9 cellular contexts compared by ENCODE assay signal in the genomic region with DNA sequence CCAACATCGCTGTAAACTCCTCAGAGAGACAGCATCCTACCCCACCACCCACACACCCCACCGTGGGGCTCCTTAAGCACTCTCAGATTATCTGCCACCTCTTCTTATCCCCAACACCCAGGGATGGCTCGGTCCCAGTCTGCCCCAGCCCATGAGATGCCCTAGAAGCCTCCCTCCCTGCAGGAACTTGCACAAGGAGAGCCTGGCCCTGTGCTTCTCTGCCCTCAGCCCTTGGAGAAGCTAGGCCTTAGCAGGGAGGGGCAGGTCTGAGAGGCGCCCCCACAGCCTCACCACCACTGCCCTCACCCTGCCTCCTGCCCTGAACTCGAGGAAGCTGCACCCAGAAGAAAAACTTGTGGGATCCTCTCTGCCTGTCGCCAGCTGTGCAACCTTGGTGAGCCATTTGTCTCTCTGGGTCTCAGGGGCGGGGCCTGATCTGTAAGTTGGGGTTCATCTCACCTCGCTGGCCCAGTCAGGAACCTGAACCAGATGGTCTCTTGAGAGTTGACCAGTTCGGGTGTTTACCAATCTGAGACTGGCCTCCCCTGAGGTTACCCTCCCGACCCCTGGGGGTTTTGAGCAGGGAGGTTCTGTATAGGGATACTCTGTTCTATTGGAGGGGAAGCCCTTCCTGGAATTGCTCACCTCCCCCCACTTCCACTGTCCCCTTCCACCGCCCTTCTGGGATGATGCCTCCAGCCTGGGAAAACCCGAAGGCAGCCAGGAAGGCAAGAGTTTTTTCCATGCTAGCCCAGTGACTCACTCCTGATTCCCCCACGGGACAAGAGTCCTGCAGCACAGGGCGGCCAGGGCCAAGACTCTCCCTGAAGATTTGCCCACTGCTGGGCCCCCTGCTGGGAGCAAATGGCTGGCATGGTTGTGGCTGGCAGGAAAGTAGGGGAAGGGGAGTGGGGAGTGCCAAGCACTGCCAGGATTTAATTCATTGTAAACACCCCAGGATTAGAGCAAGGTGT. TPM values are rescaled to one million over a fixed set of nuclear protein-coding genes. Genes with fewer than 3 reads are reported as not detected.
DNase-seq lines count a peak whose midpoint lies in the region; ATAC-seq and TF ChIP-seq lines count a peak whose summit lies in the region.
"Had no signal": no experiment of that assay in that cellular context is flagged by ENCODE, and none has a peak within 500 bp of the region (broad histone marks: within the 10 kb centered on the region; RNA-seq: fewer than 3 reads in every experiment).

A gene with protein sequence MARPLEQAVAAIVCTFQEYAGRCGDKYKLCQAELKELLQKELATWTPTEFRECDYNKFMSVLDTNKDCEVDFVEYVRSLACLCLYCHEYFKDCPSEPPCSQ (minus strand): TSS at position 537 of the 974 bp plus-strand sequence. CDS start 773 bp downstream, outside the sequence.

- H3K36me3 ChIP-seq in cardiac muscle cell (no peaks in the 10 kb centered on the region), skeletal muscle tissue (ENCODE audit: control insufficient read depth in 3 of 3, insufficient read depth in 3 of 3, low read length in 3 of 3) (no peaks in the 10 kb centered on the region)

- H3K27ac ChIP-seq in cardiac muscle cell (no peak within 1 kb of the TSS), skeletal muscle tissue (ENCODE audit: low read depth, low read length) (peak within 1 kb of the TSS; percentile 72)

- H3K27me3 ChIP-seq in cardiac muscle cell: no peaks in the 10 kb centered on the region
- no peaks in the 10 kb centered on the region for H3K27me3 ChIP-seq in skeletal muscle tissue (ENCODE audit: control insufficient read depth in 3 of 3, insufficient read depth in 3 of 3, low read length in 3 of 3)

- peak within 1 kb of the TSS in 2 of 3 donors; percentile 40 to 43 for H3K9ac ChIP-seq in skeletal muscle tissue (ENCODE audit: low read depth in 1 of 3, low read length in 3 of 3)

- ATAC-seq in HG03432 (IDR thresholded peaks at IDR 0.05; ENCODE audit: unreplicated experiment): no peak
- no peak for ATAC-seq in GM21723 (IDR thresholded peaks at IDR 0.05; ENCODE audit: unreplicated experiment)

- peaks cover 34% of the 10 kb centered on the region for H3K4me1 ChIP-seq in cardiac muscle cell (ENCODE audit: low read depth)
- H3K4me1 ChIP-seq in skeletal muscle tissue (ENCODE audit: control insufficient read depth in 3 of 3, insufficient read depth in 3 of 3, low read length in 3 of 3): peaks cover 63 to 77% (median 70%) of the 10 kb centered on the region in 3 donors

- peak; percentile 91 for DNase-seq in GM03348 (ENCODE audit: low spot score)
- DNase-seq in SW 1271 (lab: John Stamatoyannopoulos, UW): peak; percentile 6 to 42
- DNase-seq in cardiac muscle cell (ENCODE audit: low read depth in 1 of 2, low spot score in 1 of 2): peak in 1 of 2 donors; percentile 90
- DNase-seq in NCI-H82 treated with DMSO at 0.1 percent for 48 hours (lab: John Stamatoyannopoulos, UW; ENCODE audit: unreplicated experiment): no peak
- DNase-seq in NAMALWA (ENCODE audit: low spot score): no peak

- no peaks in the 10 kb centered on the region for H3K9me3 ChIP-seq in cardiac muscle cell (ENCODE audit: low read depth)
- no peaks in the 10 kb centered on the region for H3K9me3 ChIP-seq in skeletal muscle tissue (ENCODE audit: control insufficient read depth in 3 of 3, low read length in 3 of 3)

- TF ChIP-seq CTCF in cardiac muscle cell (IDR thresholded peaks at IDR 0.05; ENCODE audit: low read depth, low read length): peak; percentile 41

- H3K4me3 ChIP-seq in cardiac muscle cell (no peak within 1 kb of the TSS), skeletal muscle tissue (ENCODE audit: low read length in 3 of 3) (peak within 1 kb of the TSS in 1 of 3 donors; percentile 0)

RNA-seq across cellular contexts. Expression of the gene that starts here (rescaled TPM):
- total RNA-seq in cardiac muscle cell (1.8 TPM in 1 of 2 replicates, not detected in the other), skeletal muscle tissue (not detected)
- 0.42 and 0.86 TPM in 2 replicates for polyA plus RNA-seq in cardiac muscle cell
- total RNA-seq: liver had no signal
- polyA plus RNA-seq: liver had no signal

Comparison
In these comparisons a context has a peak if more than half of its experiments do, and no peak if none do; other contexts are left out.
1. DNase-seq: peak in GM03348 (single experiment) and SW 1271 (2 of 2); none in NCI-H82 treated with DMSO at 0.1 percent for 48 hours (single experiment) and NAMALWA (single experiment).